ENCODE assay signal across 7 cellular contexts in the genomic region with DNA sequence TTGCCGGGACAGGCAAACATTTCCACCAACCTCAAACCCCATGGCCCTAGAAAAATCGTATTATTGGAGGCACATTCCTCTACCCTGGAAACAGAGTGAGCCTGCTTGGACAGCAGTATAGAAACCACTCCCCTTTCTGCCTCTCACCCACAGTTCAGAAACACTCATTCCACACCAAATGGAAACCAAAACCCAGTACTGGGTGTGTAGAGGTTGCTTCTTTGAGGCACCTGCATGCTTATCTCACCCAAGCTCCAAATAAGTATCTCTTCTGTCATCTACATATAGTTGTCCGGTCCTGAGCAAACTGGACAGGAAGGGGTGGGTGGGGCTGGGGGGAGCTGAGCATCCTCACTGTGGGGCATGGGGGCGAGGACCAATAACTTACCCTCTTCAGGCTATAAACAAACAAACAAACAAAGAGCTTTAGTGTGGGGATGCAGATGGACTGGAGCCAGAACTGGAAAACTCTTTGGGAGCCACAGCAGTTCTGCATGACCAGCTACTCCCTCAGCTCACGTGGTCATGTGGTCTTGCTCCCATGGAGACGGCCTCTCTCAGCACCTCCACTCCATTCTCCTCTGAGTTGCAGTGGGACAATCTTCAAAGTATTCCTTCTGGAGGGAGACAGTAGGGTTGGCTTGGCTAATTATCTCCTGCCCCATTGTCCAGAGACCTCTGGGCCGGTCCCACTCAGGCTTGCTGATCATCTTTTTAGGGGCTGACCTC. TPM values are rescaled to one million over a fixed set of nuclear protein-coding genes. Genes with fewer than 3 reads are reported as not detected.
DNase-seq lines count a peak whose midpoint lies in the region; ATAC-seq, FAIRE-seq and TF ChIP-seq lines count a peak whose summit lies in the region.

No MANE protein-coding gene starts in this region.

- H3K36me3 ChIP-seq in kidney (ENCODE audit: control insufficient read depth in 1 of 2, insufficient read depth in 2 of 2, low read length in 2 of 2) = no peaks in the 10 kb centered on the region

- peak overlapping the region; percentile 7 to 65 for H3K27ac ChIP-seq in kidney (ENCODE audit: low read depth in 2 of 2, low read length in 2 of 2)

- FAIRE-seq in kidney (lab: Jason Lieb, UNC) = no peak

- peaks cover 15 to 20% of the 10 kb centered on the region in 2 donors for H3K4me1 ChIP-seq in kidney (ENCODE audit: control insufficient read depth in 1 of 2, insufficient read depth in 1 of 2, low read depth in 1 of 2, low read length in 2 of 2)

- H3K9me3 ChIP-seq in kidney (ENCODE audit: control insufficient read depth in 1 of 2, low read length in 2 of 2) = no peaks in the 10 kb centered on the region

- H3K4me3 ChIP-seq in kidney (ENCODE audit: low read length in 2 of 2) = no peak overlapping the region

- ATAC-seq in GM18858 (IDR thresholded peaks at IDR 0.05; ENCODE audit: unreplicated experiment) (peak; percentile 69), GM21737 (IDR thresholded peaks at IDR 0.05; ENCODE audit: unreplicated experiment) (peak; percentile 52), Right ventricle myocardium superior (ENCODE audit: poor library complexity) (no peak)

- no peak for TF ChIP-seq CTCF in kidney (IDR thresholded peaks at IDR 0.05; ENCODE audit: borderline replicate concordance, extremely low read depth, insufficient read depth)

- DNase-seq in NCI-H187 (lab: John Stamatoyannopoulos, UW) = peak; percentile 23 to 39
- peak; percentile 90 for DNase-seq in kidney
- no peak for DNase-seq in central memory CD4-positive, alpha-beta T cell
- no peak for DNase-seq in Right ventricle myocardium superior
- DNase-seq in NCI-H2029 treated with DMSO at 0.1 percent for 48 hours (lab: John Stamatoyannopoulos, UW) = no peak

- H3K9ac ChIP-seq in kidney (ENCODE audit: low read length in 2 of 2) = peak overlapping the region in 1 of 2 donors; percentile 22

- intact Hi-C loops in kidney (cut with DNase I) = no loop called here
- intact Hi-C loops in Right ventricle myocardium superior (cut with DNase I) = no loop called here

RNA-seq across cellular contexts. Expression of a gene that starts 1.0 kb away (rescaled TPM):
- total RNA-seq in kidney (1.3 TPM), Right ventricle myocardium superior (0.73 TPM)
- 49.5 TPM for polyA plus RNA-seq in kidney (ENCODE audit: insufficient read depth, low read depth, low replicate concordance)

RNA-seq across cellular contexts. Expression of a gene that starts 27.6 kb away (rescaled TPM):
- total RNA-seq in kidney = 111 TPM
- 579 TPM for polyA plus RNA-seq in kidney (ENCODE audit: insufficient read depth, low read depth, low replicate concordance)
- total RNA-seq in Right ventricle myocardium superior = 28.3 TPM

RNA-seq across cellular contexts. Expression of a gene that starts 50.0 kb away (rescaled TPM):
- 88.2 TPM for total RNA-seq in kidney
- polyA plus RNA-seq in kidney (ENCODE audit: insufficient read depth, low read depth, low replicate concordance) = 262 TPM
- total RNA-seq in Right ventricle myocardium superior = 169 TPM

RNA-seq across cellular contexts. Expression of a gene that starts 58.3 kb away (rescaled TPM):
- total RNA-seq in kidney = 0.44 TPM
- polyA plus RNA-seq in kidney (ENCODE audit: insufficient read depth, low read depth, low replicate concordance) = 0.32 TPM
- 1.2 TPM for total RNA-seq in Right ventricle myocardium superior

Comparison
In these comparisons a context has a peak if more than half of its experiments do, and no peak if none do; other contexts are left out.
1. DNase-seq: peak in NCI-H187 (2 of 2) and kidney (single experiment); none in central memory CD4-positive, alpha-beta T cell (single experiment), Right ventricle myocardium superior (single experiment) and NCI-H2029 treated with DMSO at 0.1 percent for 48 hours (single experiment).